Comparison of ENCODE assay signal across 13 cellular contexts in genomic region chr15:89320200-89320599, GRCh38.
"Had no signal": no experiment of that assay in that cellular context is flagged by ENCODE, and none has a peak within 500 bp of the region (broad histone marks: within the 10 kb centered on the region; RNA-seq: fewer than 3 reads in every experiment).

No MANE protein-coding gene starts in this region.

- H3K4me1 ChIP-seq: gastrocnemius medialis, heart right ventricle, pancreas, tibial artery, vagina had no signal

- H3K27ac Mint-ChIP-seq: activated B cell treated with CpG ODN at 0.5 μM for 24 hours had no signal

- H3K4me3 Mint-ChIP-seq: activated B cell treated with CpG ODN at 0.5 μM for 24 hours had no signal

- H3K4me1 Mint-ChIP-seq: activated B cell treated with CpG ODN at 0.5 μM for 24 hours had no signal

- H3K9me3 Mint-ChIP-seq: activated B cell treated with CpG ODN at 0.5 μM for 24 hours had no signal

- H3K9me3 ChIP-seq: gastrocnemius medialis, heart right ventricle, pancreas, tibial artery, vagina had no signal

- H3K4me3 ChIP-seq: coronary artery, gastrocnemius medialis, heart right ventricle, pancreas, tibial artery, vagina had no signal

- DNase-seq: activated B cell treated with CpG ODN at 0.5 μM for 24 hours; activated CD4-positive, alpha-beta T cell treated with anti-CD3 and anti-CD28 coated beads, Interleukin-2, amount 50 U/mL, for 4 hours; effector CD8-positive, alpha-beta T cell; gastrocnemius medialis; heart right ventricle; islet precursor cell; pancreas; stimulated activated CD4-positive, alpha-beta T cell treated with anti-CD3 and anti-CD28 coated beads, Interleukin-15, amount 100 ng/mL, for 24 hours; stimulated activated CD4-positive, alpha-beta T cell treated with anti-CD3 and anti-CD28 coated beads, Interleukin-4, amount 100 ng/mL, for 24 hours had no signal

- H3K27ac ChIP-seq: coronary artery, gastrocnemius medialis, heart right ventricle, pancreas, tibial artery, vagina had no signal

- ATAC-seq: gastrocnemius medialis, heart right ventricle, left lobe of liver, pancreas had no signal

- H3K27me3 ChIP-seq: gastrocnemius medialis, heart right ventricle, pancreas, tibial artery, vagina had no signal

- H3K27me3 Mint-ChIP-seq: activated B cell treated with CpG ODN at 0.5 μM for 24 hours had no signal
